Comparison of ENCODE assay signal across 1 cellular context in genomic region chr2:241637233-241638062, GRCh38.
A peak's percentile ranks its signal among the peaks of the same experiment; 100 is the strongest.
TF ChIP-seq lines count a peak whose summit lies in the region.

ATG4B (plus strand) TSS chr2:241637693; CDS start chr2:241637715, 22 bp downstream.

TF ChIP-seq in HepG2, 621 proteins besides CTCF, POLR2A, EP300 and RAD21 (continued from another document and continues in another):
- TF ChIP-seq ZNF709 (CRISPR knock-in tag; IDR thresholded peaks at IDR 0.05) = peak; percentile 38
- TF ChIP-seq ZNF280D (CRISPR knock-in tag; IDR thresholded peaks at IDR 0.05) = no peak
- TF ChIP-seq ZBTB46 (CRISPR knock-in tag; IDR thresholded peaks at IDR 0.05; ENCODE audit: borderline replicate concordance) = no peak
- no peak for TF ChIP-seq ZNF468 (CRISPR knock-in tag; IDR thresholded peaks at IDR 0.05)
- peak; percentile 75 for TF ChIP-seq NFRKB (IDR thresholded peaks at IDR 0.05)
- peak; percentile 96 for TF ChIP-seq GABPB1 (CRISPR knock-in tag; IDR thresholded peaks at IDR 0.05)
- peak; percentile 34; the same call in 1 of the 2 replicates for TF ChIP-seq ZNF12 (CRISPR knock-in tag; IDR thresholded peaks at IDR 0.05)
- peak; percentile 98 for TF ChIP-seq ASH2L (IDR thresholded peaks at IDR 0.05; ENCODE audit: insufficient read length, low read depth, low read length)
- no peak; the same call in 1 of the 2 replicates for TF ChIP-seq JUND (CRISPR knock-in tag; IDR thresholded peaks at IDR 0.05)
- peak; percentile 72 for TF ChIP-seq ZSCAN29 (CRISPR knock-in tag; conservative IDR thresholded peaks at IDR 0.05)
- no peak; the same call in 1 of the 2 replicates for TF ChIP-seq ZXDC (CRISPR knock-in tag; IDR thresholded peaks at IDR 0.05)
- TF ChIP-seq SP5 (CRISPR knock-in tag; IDR thresholded peaks at IDR 0.05; ENCODE audit: borderline replicate concordance, low read depth) = peak; percentile 47
- TF ChIP-seq ZFYVE20 (CRISPR knock-in tag; IDR thresholded peaks at IDR 0.05; ENCODE audit: borderline replicate concordance, low read depth) = peak; percentile 45; the same call in 1 of the 2 replicates
- no peak for TF ChIP-seq GABPA (IDR thresholded peaks at IDR 0.05; ENCODE audit: low read depth, low read length)
- TF ChIP-seq GABPA (CRISPR knock-in tag; IDR thresholded peaks at IDR 0.05; ENCODE audit: low read depth) = peak; percentile 79
- TF ChIP-seq ISX (CRISPR knock-in tag; conservative IDR thresholded peaks at IDR 0.05) = no peak
- TF ChIP-seq HBP1 (CRISPR knock-in tag; IDR thresholded peaks at IDR 0.05; ENCODE audit: low read depth) = peak; percentile 96
- peak; percentile 87 for TF ChIP-seq CREM (IDR thresholded peaks at IDR 0.05)
- TF ChIP-seq CREM (CRISPR knock-in tag; IDR thresholded peaks at IDR 0.05) = peak; percentile 91
- TF ChIP-seq ZNF431 (CRISPR knock-in tag; IDR thresholded peaks at IDR 0.05; ENCODE audit: borderline replicate concordance, low read depth) = peak; percentile 56
- TF ChIP-seq PREB (CRISPR knock-in tag; IDR thresholded peaks at IDR 0.05) = peak; percentile 80; the same call in 1 of the 2 replicates
- peak; percentile 91 for TF ChIP-seq AGO2 (optimal IDR thresholded peaks at IDR 0.05; ENCODE audit: low read depth, low read length)
- peak; percentile 83; the same call in 1 of the 2 replicates for TF ChIP-seq ZBTB49 (CRISPR knock-in tag; IDR thresholded peaks at IDR 0.05; ENCODE audit: borderline replicate concordance)
- TF ChIP-seq STAT5B (CRISPR knock-in tag; IDR thresholded peaks at IDR 0.05) = 0 out of 2 replicates have a peak, but pooled peaks have one; percentile 59
- peak; percentile 88 for TF ChIP-seq ETV5 (CRISPR knock-in tag; IDR thresholded peaks at IDR 0.05; ENCODE audit: borderline replicate concordance)
- peak; percentile 59; the same call in 1 of the 2 replicates for TF ChIP-seq SNAPC2 (CRISPR knock-in tag; IDR thresholded peaks at IDR 0.05)
- no peak for TF ChIP-seq SP1 (IDR thresholded peaks at IDR 0.05)
- no peak; the same call in 1 of the 2 replicates for TF ChIP-seq SP1 (CRISPR knock-in tag; IDR thresholded peaks at IDR 0.05)
- TF ChIP-seq ZNF740 (CRISPR knock-in tag; IDR thresholded peaks at IDR 0.05) = peak; percentile 65; the same call in 1 of the 2 replicates
- no peak for TF ChIP-seq TERF1 (CRISPR knock-in tag; IDR thresholded peaks at IDR 0.05)
- peak; percentile 39; the same call in 1 of the 2 replicates for TF ChIP-seq RERE (CRISPR knock-in tag; IDR thresholded peaks at IDR 0.05; ENCODE audit: low read depth)
- TF ChIP-seq MED1 (CRISPR knock-in tag; IDR thresholded peaks at IDR 0.05) = peak; percentile 88
- TF ChIP-seq THAP11 (CRISPR knock-in tag; IDR thresholded peaks at IDR 0.05) = peak; percentile 95
- TF ChIP-seq ZBTB38 (CRISPR knock-in tag; IDR thresholded peaks at IDR 0.05) = peak; percentile 92
- TF ChIP-seq MXI1 (IDR thresholded peaks at IDR 0.05; ENCODE audit: borderline replicate concordance, low read depth, low read length) = peak; percentile 79; the same call in 2 of the 3 replicates
- TF ChIP-seq TBP (CRISPR knock-in tag; IDR thresholded peaks at IDR 0.05) = peak; percentile 68; the same call in 1 of the 2 replicates
- TF ChIP-seq ZNF576 (CRISPR knock-in tag; IDR thresholded peaks at IDR 0.05) = no peak
- no peak for TF ChIP-seq ZNF10 (CRISPR knock-in tag; IDR thresholded peaks at IDR 0.05; ENCODE audit: borderline replicate concordance, low read depth)
